ENCODE assay signal across 1 cellular context in genomic region chr15:80436511-80437307, GRCh38.
TF ChIP-seq lines count a peak whose summit lies in the region.

No MANE protein-coding gene starts in this region.

TF ChIP-seq in HCT116, 20 proteins besides CTCF, POLR2A, EP300 and RAD21 (continued from another document):
- TF ChIP-seq YY1 (IDR thresholded peaks at IDR 0.05; ENCODE audit: extremely low read depth, insufficient replicate concordance, low read depth, low read length) (no peak), FOSL1 (IDR thresholded peaks at IDR 0.05; ENCODE audit: low read depth) (peak; percentile 99), ZNF274 (IDR thresholded peaks at IDR 0.05; ENCODE audit: low read depth, low read length) (no peak), SIN3A (IDR thresholded peaks at IDR 0.05; ENCODE audit: low read depth) (peak; percentile 31; the same call in 1 of the 2 replicates), CBX3 (IDR thresholded peaks at IDR 0.05; ENCODE audit: low read depth) (peak; percentile 83), MAX (IDR thresholded peaks at IDR 0.05) (peak; percentile 84), CEBPB (IDR thresholded peaks at IDR 0.05; ENCODE audit: low read depth) (peak; percentile 67; the same call in 1 of the 2 replicates), ELF1 (IDR thresholded peaks at IDR 0.05; ENCODE audit: borderline replicate concordance, low read depth) (peak; percentile 56), EZH2 (IDR thresholded peaks at IDR 0.05) (no peak), EGR1 (IDR thresholded peaks at IDR 0.05; ENCODE audit: low read depth) (peak; percentile 74; the same call in 1 of the 2 replicates), REST (IDR thresholded peaks at IDR 0.05; ENCODE audit: low read depth) (no peak), POLR2AphosphoS5 (IDR thresholded peaks at IDR 0.05; ENCODE audit: low read depth, low read length) (peak; percentile 48), SRF (IDR thresholded peaks at IDR 0.05; ENCODE audit: low read depth) (peak; percentile 66; the same call in 1 of the 2 replicates), TCF7L2 (IDR thresholded peaks at IDR 0.05; ENCODE audit: borderline replicate concordance, extremely low read depth, insufficient read depth, insufficient read length) (no peak), SP1 (IDR thresholded peaks at IDR 0.05; ENCODE audit: low read depth) (peak; percentile 73)
- TF ChIP-seq, protein P1, sequence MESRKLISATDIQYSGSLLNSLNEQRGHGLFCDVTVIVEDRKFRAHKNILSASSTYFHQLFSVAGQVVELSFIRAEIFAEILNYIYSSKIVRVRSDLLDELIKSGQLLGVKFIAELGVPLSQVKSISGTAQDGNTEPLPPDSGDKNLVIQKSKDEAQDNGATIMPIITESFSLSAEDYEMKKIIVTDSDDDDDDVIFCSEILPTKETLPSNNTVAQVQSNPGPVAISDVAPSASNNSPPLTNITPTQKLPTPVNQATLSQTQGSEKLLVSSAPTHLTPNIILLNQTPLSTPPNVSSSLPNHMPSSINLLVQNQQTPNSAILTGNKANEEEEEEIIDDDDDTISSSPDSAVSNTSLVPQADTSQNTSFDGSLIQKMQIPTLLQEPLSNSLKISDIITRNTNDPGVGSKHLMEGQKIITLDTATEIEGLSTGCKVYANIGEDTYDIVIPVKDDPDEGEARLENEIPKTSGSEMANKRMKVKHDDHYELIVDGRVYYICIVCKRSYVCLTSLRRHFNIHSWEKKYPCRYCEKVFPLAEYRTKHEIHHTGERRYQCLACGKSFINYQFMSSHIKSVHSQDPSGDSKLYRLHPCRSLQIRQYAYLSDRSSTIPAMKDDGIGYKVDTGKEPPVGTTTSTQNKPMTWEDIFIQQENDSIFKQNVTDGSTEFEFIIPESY (IDR thresholded peaks at IDR 0.05; ENCODE audit: extremely low read depth, insufficient replicate concordance, low read length): no peak
- TF ChIP-seq, protein P2, sequence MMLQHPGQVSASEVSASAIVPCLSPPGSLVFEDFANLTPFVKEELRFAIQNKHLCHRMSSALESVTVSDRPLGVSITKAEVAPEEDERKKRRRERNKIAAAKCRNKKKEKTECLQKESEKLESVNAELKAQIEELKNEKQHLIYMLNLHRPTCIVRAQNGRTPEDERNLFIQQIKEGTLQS (IDR thresholded peaks at IDR 0.05): no peak
